In the genomic region with DNA sequence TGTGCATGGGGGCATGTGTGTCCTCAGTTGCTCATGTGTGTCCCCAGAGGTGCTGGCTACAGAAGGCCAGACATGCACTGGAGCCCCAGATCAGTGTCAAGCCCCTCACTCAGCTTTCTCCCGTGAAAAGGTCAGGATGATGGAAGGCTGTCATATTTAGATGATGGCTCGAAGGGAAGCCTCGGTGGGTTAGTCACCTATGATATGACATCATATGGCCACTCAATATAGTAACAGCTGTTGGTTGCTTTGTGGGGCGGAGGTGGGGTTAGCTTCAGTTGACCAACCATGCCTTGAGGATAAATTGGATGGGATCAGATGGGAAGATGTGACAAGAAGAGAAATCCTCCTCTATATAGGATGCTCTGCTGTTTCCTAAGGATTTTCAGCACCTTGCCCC, we compare ENCODE assay signal across 21 cellular contexts. TPM values are rescaled to one million over a fixed set of nuclear protein-coding genes. Genes with fewer than 3 reads are reported as not detected.
A peak's percentile ranks its signal among the peaks of the same experiment; 100 is the strongest.
DNase-seq lines count a peak whose midpoint lies in the region; ATAC-seq and TF ChIP-seq lines count a peak whose summit lies in the region.
"Had no signal": no experiment of that assay in that cellular context is flagged by ENCODE, and none has a peak within 500 bp of the region (broad histone marks: within the 10 kb centered on the region; RNA-seq: fewer than 3 reads in every experiment).

No MANE protein-coding gene starts in this region.

- H3K4me1 ChIP-seq in HEK293 (ENCODE audit: control insufficient read depth, insufficient read depth, low read length) (peaks cover 5% of the 10 kb centered on the region), neural progenitor cell (peaks cover 15% of the 10 kb centered on the region), colonic mucosa (no peaks in the 10 kb centered on the region)

- CTCF ChIA-PET in activated CD4-positive, alpha-beta T cell treated with anti-CD3 and anti-CD28 coated beads for 36 hours (lab: Charles Lee) = no interaction called here
- CTCF ChIA-PET in HEK293 (lab: Yijun Ruan, JAX) = no interaction called here

- no peak overlapping the region for H2AFZ ChIP-seq in neural progenitor cell (replicated peaks)
- H2AFZ ChIP-seq: GM23248 had no signal

- POLR2A ChIA-PET in activated CD4-positive, alpha-beta T cell treated with anti-CD3 and anti-CD28 coated beads for 36 hours (lab: Charles Lee) = no interaction called here
- POLR2A ChIA-PET in HEK293 (lab: Yijun Ruan, JAX) = no interaction called here

- TF ChIP-seq CTCF in HEK293 (tag by site-specific recombination; IDR thresholded peaks at IDR 0.05) = no peak
- no peak for TF ChIP-seq CTCF in neural progenitor cell (IDR thresholded peaks at IDR 0.05)
- TF ChIP-seq CTCF in colonic mucosa (IDR thresholded peaks at IDR 0.05) = no peak
- TF ChIP-seq CTCF in omental fat pad (IDR thresholded peaks at IDR 0.05) = no peak

- peaks cover 8% of the 10 kb centered on the region for H3F3A ChIP-seq in neural progenitor cell (ENCODE audit: low read depth)

- no peak for DNase-seq in activated CD4-positive, alpha-beta T cell treated with anti-CD3 and anti-CD28 coated beads for 36 hours
- DNase-seq in activated CD4-positive, alpha-beta T cell treated with anti-CD3 and anti-CD28 coated beads, Interleukin-2, amount 50 U/mL, for 1 hour = no peak
- DNase-seq in central memory CD8-positive, alpha-beta T cell (ENCODE audit: low spot score in 2 of 2) = no peak
- DNase-seq in neural progenitor cell (ENCODE audit: low spot score) = no peak
- DNase-seq in NCI-H1417 treated with DMSO at 0.1 percent for 48 hours (lab: John Stamatoyannopoulos, UW) = no peak
- no peak for DNase-seq in colonic mucosa
- no peak for DNase-seq in omental fat pad (ENCODE audit: low spot score)
- DNase-seq: activated CD8-positive, alpha-beta memory T cell treated with anti-CD3 and anti-CD28 coated beads, Interleukin-2, amount 50 U/mL, for 48 hours; activated naive CD4-positive, alpha-beta T cell treated with anti-CD3 and anti-CD28 coated beads, Interleukin-2, amount 50 U/mL, for 16 hours; BE2C; body of pancreas; GF-D8; glutamatergic neuron; GM23248; NCI-H1105 treated with DMSO at 0.1 percent for 48 hours; stimulated activated CD4-positive, alpha-beta T cell treated with anti-CD3 and anti-CD28 coated beads, Interleukin-2, amount 100 ng/mL, for 48 hours had no signal

- H3K27ac ChIP-seq in HEK293 (ENCODE audit: extremely low read depth, low read depth, low read length) (no peak overlapping the region), neural progenitor cell (no peak overlapping the region), colonic mucosa (no peak overlapping the region)
- H3K27ac ChIP-seq: GM23248, neutrophil had no signal

- H3K9ac ChIP-seq in neural progenitor cell (no peak overlapping the region), colonic mucosa (ENCODE audit: low read depth in 2 of 2, low read length in 2 of 2) (no peak overlapping the region)
- H3K9ac ChIP-seq: GM23248 had no signal

- H3K79me2 ChIP-seq in neural progenitor cell (ENCODE audit: low read depth) = no peaks in the 10 kb centered on the region

- peaks cover 2% of the 10 kb centered on the region for H3K27me3 Mint-ChIP-seq in activated CD4-positive, alpha-beta T cell treated with anti-CD3 and anti-CD28 coated beads for 36 hours
- H3K27me3 Mint-ChIP-seq in central memory CD8-positive, alpha-beta T cell = no peaks in the 10 kb centered on the region
- peaks cover 11% of the 10 kb centered on the region for H3K27me3 Mint-ChIP-seq in neural progenitor cell (ENCODE audit: insufficient read depth, low read depth)

- no peaks in the 10 kb centered on the region for H3K36me3 Mint-ChIP-seq in activated CD4-positive, alpha-beta T cell treated with anti-CD3 and anti-CD28 coated beads for 36 hours (ENCODE audit: low read depth)
- H3K36me3 Mint-ChIP-seq in central memory CD8-positive, alpha-beta T cell (ENCODE audit: insufficient read depth) = peaks cover 1% of the 10 kb centered on the region
- H3K36me3 Mint-ChIP-seq in neural progenitor cell = peaks cover 4% of the 10 kb centered on the region
- H3K36me3 Mint-ChIP-seq: mesothelial cell of epicardium had no signal

- H3K4me3 ChIP-seq in HEK293 (ENCODE audit: low read depth, low read length) (no peak overlapping the region), neural progenitor cell (no peak overlapping the region), colonic mucosa (no peak overlapping the region)
- H3K4me3 ChIP-seq: body of pancreas, GM23248, smooth muscle cell had no signal

- H4K20me1 ChIP-seq in neural progenitor cell (ENCODE audit: low read depth) = no peaks in the 10 kb centered on the region

- no peak for ATAC-seq in activated CD4-positive, alpha-beta T cell treated with anti-CD3 and anti-CD28 coated beads for 36 hours
- ATAC-seq in central memory CD8-positive, alpha-beta T cell (replicated peaks; ENCODE audit: extremely low read depth, poor library complexity, severe bottlenecking) = no peak
- ATAC-seq in omental fat pad (ENCODE audit: low FRiP score) = no peak
- ATAC-seq: body of pancreas, SK-N-SH treated with all-trans-retinoic acid at 6 μM for 48 hours had no signal

- no peaks in the 10 kb centered on the region for H3K9me3 Mint-ChIP-seq in activated CD4-positive, alpha-beta T cell treated with anti-CD3 and anti-CD28 coated beads for 36 hours (ENCODE audit: low read depth)
- peaks cover 5% of the 10 kb centered on the region for H3K9me3 Mint-ChIP-seq in central memory CD8-positive, alpha-beta T cell
- H3K9me3 Mint-ChIP-seq in neural progenitor cell = peaks cover 9% of the 10 kb centered on the region

- no peaks in the 10 kb centered on the region for H3K36me3 ChIP-seq in HEK293 (ENCODE audit: control insufficient read depth in 2 of 2, insufficient read depth in 1 of 2, low read length in 2 of 2)
- H3K36me3 ChIP-seq in neural progenitor cell = no peaks in the 10 kb centered on the region
- H3K36me3 ChIP-seq in colonic mucosa = no peaks in the 10 kb centered on the region
- H3K36me3 ChIP-seq: BE2C, neutrophil had no signal

- peaks cover 36% of the 10 kb centered on the region for H3K4me1 Mint-ChIP-seq in activated CD4-positive, alpha-beta T cell treated with anti-CD3 and anti-CD28 coated beads for 36 hours
- H3K4me1 Mint-ChIP-seq in central memory CD8-positive, alpha-beta T cell = peaks cover 17% of the 10 kb centered on the region
- peaks cover 69% of the 10 kb centered on the region for H3K4me1 Mint-ChIP-seq in neural progenitor cell

- intact Hi-C loops in activated CD4-positive, alpha-beta T cell treated with anti-CD3 and anti-CD28 coated beads for 36 hours (cut with DNase I, micrococcal nuclease) = loop anchor here (5.0 kb wide), 3 partner anchors 207 to 1717 kb away; partner anchors contain the start of genes DTL (in 1 of the 2), INTS7 (in 1 of the 2) and SMYD2 (in 1 of the 2)
- intact Hi-C loops in colonic mucosa (cut with DNase I) = no loop called here

- H3K27ac Mint-ChIP-seq in activated CD4-positive, alpha-beta T cell treated with anti-CD3 and anti-CD28 coated beads for 36 hours = peak overlapping the region; percentile 40
- H3K27ac Mint-ChIP-seq in central memory CD8-positive, alpha-beta T cell (ENCODE audit: low read depth) = peak overlapping the region; percentile 93
- H3K27ac Mint-ChIP-seq in neural progenitor cell = peak overlapping the region; percentile 99
- H3K27ac Mint-ChIP-seq: mesothelial cell of epicardium had no signal

- no peaks in the 10 kb centered on the region for H3K27me3 ChIP-seq in neural progenitor cell
- no peaks in the 10 kb centered on the region for H3K27me3 ChIP-seq in colonic mucosa
- H3K27me3 ChIP-seq: BE2C, body of pancreas had no signal

- H3K4me2 ChIP-seq in neural progenitor cell = no peak overlapping the region
- H3K4me2 ChIP-seq: smooth muscle cell had no signal

- no peaks in the 10 kb centered on the region for H3K9me3 ChIP-seq in HEK293 (ENCODE audit: control insufficient read depth, insufficient read depth, low read depth, low read length)
- no peaks in the 10 kb centered on the region for H3K9me3 ChIP-seq in neural progenitor cell (ENCODE audit: low read depth)
- no peaks in the 10 kb centered on the region for H3K9me3 ChIP-seq in colonic mucosa
- H3K9me3 ChIP-seq: BE2C, body of pancreas, neutrophil had no signal

- peak overlapping the region; percentile 24 for H3K4me3 Mint-ChIP-seq in activated CD4-positive, alpha-beta T cell treated with anti-CD3 and anti-CD28 coated beads for 36 hours
- H3K4me3 Mint-ChIP-seq in central memory CD8-positive, alpha-beta T cell = peak overlapping the region; percentile 84
- peak overlapping the region; percentile 51 for H3K4me3 Mint-ChIP-seq in neural progenitor cell
- H3K4me3 Mint-ChIP-seq: mesothelial cell of epicardium had no signal

TF ChIP-seq in HEK293, 187 proteins besides CTCF, POLR2A, EP300 and RAD21 (continues in another document):
- TF ChIP-seq SP7 (tag by site-specific recombination; IDR thresholded peaks at IDR 0.05) (peak; percentile 32; the same call in 1 of the 2 replicates), ZNF629 (tag by site-specific recombination; IDR thresholded peaks at IDR 0.05) (peak; percentile 87)
- TF ChIP-seq, protein P1, sequence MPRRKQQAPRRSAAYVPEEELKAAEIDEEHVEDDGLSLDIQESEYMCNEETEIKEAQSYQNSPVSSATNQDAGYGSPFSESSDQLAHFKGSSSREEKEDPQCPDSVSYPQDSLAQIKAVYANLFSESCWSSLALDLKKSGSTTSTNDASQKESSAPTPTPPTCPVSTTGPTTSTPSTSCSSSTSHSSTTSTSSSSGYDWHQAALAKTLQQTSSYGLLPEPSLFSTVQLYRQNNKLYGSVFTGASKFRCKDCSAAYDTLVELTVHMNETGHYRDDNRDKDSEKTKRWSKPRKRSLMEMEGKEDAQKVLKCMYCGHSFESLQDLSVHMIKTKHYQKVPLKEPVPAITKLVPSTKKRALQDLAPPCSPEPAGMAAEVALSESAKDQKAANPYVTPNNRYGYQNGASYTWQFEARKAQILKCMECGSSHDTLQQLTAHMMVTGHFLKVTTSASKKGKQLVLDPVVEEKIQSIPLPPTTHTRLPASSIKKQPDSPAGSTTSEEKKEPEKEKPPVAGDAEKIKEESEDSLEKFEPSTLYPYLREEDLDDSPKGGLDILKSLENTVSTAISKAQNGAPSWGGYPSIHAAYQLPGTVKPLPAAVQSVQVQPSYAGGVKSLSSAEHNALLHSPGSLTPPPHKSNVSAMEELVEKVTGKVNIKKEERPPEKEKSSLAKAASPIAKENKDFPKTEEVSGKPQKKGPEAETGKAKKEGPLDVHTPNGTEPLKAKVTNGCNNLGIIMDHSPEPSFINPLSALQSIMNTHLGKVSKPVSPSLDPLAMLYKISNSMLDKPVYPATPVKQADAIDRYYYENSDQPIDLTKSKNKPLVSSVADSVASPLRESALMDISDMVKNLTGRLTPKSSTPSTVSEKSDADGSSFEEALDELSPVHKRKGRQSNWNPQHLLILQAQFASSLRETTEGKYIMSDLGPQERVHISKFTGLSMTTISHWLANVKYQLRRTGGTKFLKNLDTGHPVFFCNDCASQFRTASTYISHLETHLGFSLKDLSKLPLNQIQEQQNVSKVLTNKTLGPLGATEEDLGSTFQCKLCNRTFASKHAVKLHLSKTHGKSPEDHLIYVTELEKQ (tag by site-specific recombination; IDR thresholded peaks at IDR 0.05; ENCODE audit: borderline replicate concordance) = peak; percentile 55; the same call in 1 of the 2 replicates

RNA-seq across cellular contexts. Expression of gene ATF3, which starts 43.5 kb away (rescaled TPM):
- total RNA-seq in activated CD4-positive, alpha-beta T cell treated with anti-CD3 and anti-CD28 coated beads for 36 hours = 10 to 100 TPM; 40.3 to 44.9 TPM
- 7.2 and 7.8 TPM in 2 replicates for total RNA-seq in neural progenitor cell (ENCODE audit: low replicate concordance)
- 10 to 100 TPM; 17.7 to 34.0 TPM for total RNA-seq in colonic mucosa
- total RNA-seq in omental fat pad = 100 to 1,000 TPM in 1 of 4 donors, 10 to 100 TPM in 3; 41.5 to 229 (median 77.5) TPM

Comparison
In these comparisons a context has a peak if more than half of its experiments do, and no peak if none do; other contexts are left out.
1. H3K27ac Mint-ChIP-seq: peak in every context shown above with its lines; median percentile 99 in neural progenitor cell; 93 in central memory CD8-positive, alpha-beta T cell; 40 in activated CD4-positive, alpha-beta T cell treated with anti-CD3 and anti-CD28 coated beads for 36 hours.
2. H3K4me3 Mint-ChIP-seq: peak in every context shown above with its lines; median percentile 84 in central memory CD8-positive, alpha-beta T cell; 51 in neural progenitor cell; 24 in activated CD4-positive, alpha-beta T cell treated with anti-CD3 and anti-CD28 coated beads for 36 hours.